Comparison of ENCODE assay signal across 10 cellular contexts in the genomic region with DNA sequence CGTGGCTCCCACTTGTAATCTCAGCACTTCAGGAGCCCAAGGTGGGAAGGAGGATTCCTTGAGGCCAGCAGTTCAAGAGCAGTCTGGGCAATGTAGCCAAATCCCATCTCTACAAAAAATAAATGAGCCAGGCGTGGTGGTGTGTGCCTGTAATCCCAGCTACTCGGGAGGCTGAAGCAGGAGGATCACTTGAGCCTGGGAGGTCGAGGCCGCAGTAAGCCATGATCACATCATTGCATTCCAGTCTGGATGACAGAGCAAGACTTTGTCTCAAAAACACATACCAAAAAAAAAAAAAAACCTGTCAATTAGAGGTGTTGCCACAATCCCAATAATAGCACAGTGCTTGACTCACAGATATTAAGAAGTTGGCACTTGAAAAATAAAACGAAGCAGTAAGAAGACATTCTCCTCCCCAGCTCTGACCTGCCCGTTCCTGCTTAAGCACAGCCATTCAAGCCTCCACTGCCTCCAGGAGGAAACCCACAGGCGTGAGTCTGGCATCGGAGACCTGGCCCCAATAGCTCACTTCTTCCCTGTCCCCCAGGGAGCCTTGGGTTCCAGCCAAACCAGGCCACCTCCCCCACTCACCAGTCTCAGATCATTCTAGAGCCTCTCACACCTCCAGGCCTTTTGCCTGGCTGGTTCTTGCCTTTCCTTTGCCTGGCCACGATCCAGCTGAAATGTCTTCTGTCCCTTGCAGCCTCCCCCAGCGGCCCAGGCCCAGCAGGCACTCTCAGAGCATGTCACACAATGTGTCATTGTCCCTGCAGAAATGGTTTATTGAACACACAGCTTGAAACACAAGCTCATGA. TPM values are rescaled to one million over a fixed set of nuclear protein-coding genes. Genes with fewer than 3 reads are reported as not detected.
DNase-seq lines count a peak whose midpoint lies in the region; ATAC-seq, FAIRE-seq and TF ChIP-seq lines count a peak whose summit lies in the region.
"Had no signal": no experiment of that assay in that cellular context is flagged by ENCODE, and none has a peak within 500 bp of the region (broad histone marks: within the 10 kb centered on the region; RNA-seq: fewer than 3 reads in every experiment).

No MANE protein-coding gene starts in this region.

- H3K4me3 Mint-ChIP-seq in Calu3 (ENCODE audit: low read depth, unreplicated experiment) = no peak overlapping the region
- no peak overlapping the region for H3K4me3 Mint-ChIP-seq in dendritic cell treated with granulocyte-macrophage colony-stimulating factor and Interleukin-4, amounts not matched to agents 40 ng/mL and 50 ng/mL, for 4 days

- DNase-seq in Calu3 = peak; percentile 77
- DNase-seq in NCI-H2171 treated with DMSO at 0.1 percent for 48 hours (lab: John Stamatoyannopoulos, UW) = peak; percentile 68
- DNase-seq in D341Med (ENCODE audit: low spot score) = no peak
- DNase-seq in 8988T = no peak
- no peak for DNase-seq in frontal cortex (ENCODE audit: low spot score in 2 of 2)
- DNase-seq: stimulated activated CD4-positive, alpha-beta T cell treated with anti-CD3 and anti-CD28 coated beads, Interleukin-4, amount 100 ng/mL, for 1 hour had no signal

- no peak overlapping the region for H3K4me3 ChIP-seq in muscle layer of duodenum (ENCODE audit: low read depth in 1 of 2, low read length in 2 of 2)

- TF ChIP-seq CTCF in Calu3 (IDR thresholded peaks at IDR 0.05; ENCODE audit: unreplicated experiment) = no peak

- peaks cover 21% of the 10 kb centered on the region for H3K4me1 Mint-ChIP-seq in Calu3 (ENCODE audit: low read depth, unreplicated experiment)
- peaks cover 44% of the 10 kb centered on the region for H3K4me1 Mint-ChIP-seq in dendritic cell treated with granulocyte-macrophage colony-stimulating factor and Interleukin-4, amounts not matched to agents 40 ng/mL and 50 ng/mL, for 4 days (ENCODE audit: low read depth)

- peak overlapping the region; percentile 39 for H3K27ac ChIP-seq in muscle layer of duodenum (ENCODE audit: low read length)

- no peaks in the 10 kb centered on the region for H3K36me3 ChIP-seq in muscle layer of duodenum (ENCODE audit: control insufficient read depth in 1 of 2, insufficient read depth in 2 of 2, low read length in 2 of 2)

- intact Hi-C loops in Calu3 (cut with micrococcal nuclease; ENCODE audit: unreplicated experiment) = no loop called here
- intact Hi-C loops in dendritic cell treated with granulocyte-macrophage colony-stimulating factor and Interleukin-4, amounts not matched to agents 40 ng/mL and 50 ng/mL, for 4 days (cut with micrococcal nuclease) = no loop called here

- H3K27me3 Mint-ChIP-seq in Calu3 (ENCODE audit: unreplicated experiment) = no peaks in the 10 kb centered on the region
- peaks cover 9% of the 10 kb centered on the region for H3K27me3 Mint-ChIP-seq in dendritic cell treated with granulocyte-macrophage colony-stimulating factor and Interleukin-4, amounts not matched to agents 40 ng/mL and 50 ng/mL, for 4 days

- BruUV-seq in Calu3 (replicated peaks; lab: Mats Ljungman, UMichigan) = no TSS peak

- no peaks in the 10 kb centered on the region for H3K9me3 Mint-ChIP-seq in Calu3 (ENCODE audit: low read depth, unreplicated experiment)
- H3K9me3 Mint-ChIP-seq in dendritic cell treated with granulocyte-macrophage colony-stimulating factor and Interleukin-4, amounts not matched to agents 40 ng/mL and 50 ng/mL, for 4 days = no peaks in the 10 kb centered on the region

- peaks cover 17% of the 10 kb centered on the region for H3K36me3 Mint-ChIP-seq in Calu3 (ENCODE audit: insufficient read depth, unreplicated experiment)
- no peaks in the 10 kb centered on the region for H3K36me3 Mint-ChIP-seq in dendritic cell treated with granulocyte-macrophage colony-stimulating factor and Interleukin-4, amounts not matched to agents 40 ng/mL and 50 ng/mL, for 4 days (ENCODE audit: low read depth)

- H3K27me3 ChIP-seq in muscle layer of duodenum (ENCODE audit: low read depth, low read length) = no peaks in the 10 kb centered on the region

- H3K9me3 ChIP-seq in muscle layer of duodenum (ENCODE audit: control insufficient read depth in 1 of 2, low read length in 2 of 2) = no peaks in the 10 kb centered on the region

- H3K27ac Mint-ChIP-seq in Calu3 (ENCODE audit: unreplicated experiment) = peak overlapping the region; percentile 78
- H3K27ac Mint-ChIP-seq in dendritic cell treated with granulocyte-macrophage colony-stimulating factor and Interleukin-4, amounts not matched to agents 40 ng/mL and 50 ng/mL, for 4 days = peak overlapping the region; percentile 0

- CTCF ChIA-PET in Calu3 (lab: Charles Lee) = interaction anchor here (0.6 to 1.0 kb wide), 3 partner anchors 23 to 406 kb away, joined by 3 to 5 read pairs (median 3); no protein-coding TSS in a partner anchor

- H3K4me1 ChIP-seq in muscle layer of duodenum (ENCODE audit: control insufficient read depth in 1 of 2, insufficient read depth in 2 of 2, low read length in 2 of 2) = peaks cover 0 to 7% of the 10 kb centered on the region in 2 donors

- FAIRE-seq in frontal cortex (lab: Jason Lieb, UNC) = no peak
- FAIRE-seq: TTC549 had no signal

- ATAC-seq in HG03354 (IDR thresholded peaks at IDR 0.05; ENCODE audit: poor library complexity, severe bottlenecking, unreplicated experiment) = no peak

RNA-seq across cellular contexts. Expression of a gene that starts 45.3 kb away (rescaled TPM):
- total RNA-seq in Calu3 (2022) (175 and 177 TPM in 2 replicates), frontal cortex (236 TPM)

Comparison
In these comparisons a context has a peak if more than half of its experiments do, and no peak if none do; other contexts are left out.
1. DNase-seq: peak in Calu3 (single experiment) and NCI-H2171 treated with DMSO at 0.1 percent for 48 hours (single experiment); none in D341Med (single experiment), 8988T (single experiment) and frontal cortex (0 of 2).